23 cellular contexts compared by ENCODE assay signal in the genomic region with DNA sequence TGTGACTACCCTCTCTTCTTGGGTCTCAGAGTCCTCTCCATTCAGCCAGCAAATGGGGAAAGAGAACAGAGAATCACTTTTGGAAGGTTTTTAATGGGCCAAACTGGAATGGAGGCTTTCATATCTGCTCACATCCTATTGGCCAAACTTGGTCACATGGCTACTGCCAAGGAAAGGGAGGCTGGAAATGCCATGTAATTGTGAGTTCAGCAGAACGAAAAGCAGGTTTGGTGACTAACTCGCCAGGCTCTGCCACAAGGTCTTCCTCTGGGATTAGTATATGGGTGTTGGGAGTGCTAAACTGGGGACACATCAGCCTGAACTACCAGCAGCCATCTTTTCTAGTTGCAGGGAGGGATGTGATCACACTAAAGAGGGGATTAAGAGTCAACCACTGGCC. TPM values are rescaled to one million over a fixed set of nuclear protein-coding genes. Genes with fewer than 3 reads are reported as not detected.
"Had no signal": no experiment of that assay in that cellular context is flagged by ENCODE, and none has a peak within 500 bp of the region (broad histone marks: within the 10 kb centered on the region; RNA-seq: fewer than 3 reads in every experiment).

No MANE protein-coding gene starts in this region.

- H3K4me3 ChIP-seq: cardiac muscle cell, dorsolateral prefrontal cortex, lung, spleen, thoracic aorta, upper lobe of right lung had no signal

- H3K27me3 ChIP-seq: cardiac muscle cell had no signal

- H3K27ac ChIP-seq: cardiac muscle cell, dorsolateral prefrontal cortex, spleen, thoracic aorta, upper lobe of right lung, WERI-Rb-1 had no signal

- H3K9me3 ChIP-seq: spleen, thoracic aorta, upper lobe of right lung had no signal

- FAIRE-seq: frontal cortex, keratinocyte had no signal

- DNase-seq: activated CD4-positive, alpha-beta memory T cell treated with anti-CD3 and anti-CD28 coated beads for 36 hours; activated CD4-positive, alpha-beta T cell treated with anti-CD3 and anti-CD28 coated beads for 36 hours; activated gamma-delta T cell treated with Interleukin-2 at 50 U/mL for 16 hours; activated T-cell treated with anti-CD3 and anti-CD28 coated beads for 4 hours; dorsolateral prefrontal cortex; midbrain; nephron progenitor cell; nucleus accumbens; posterior cingulate gyrus; stimulated activated CD4-positive, alpha-beta T cell treated with anti-CD3 and anti-CD28 coated beads, Interleukin-4, amount 100 ng/mL, for 4 hours; upper lobe of right lung; WERI-Rb-1 had no signal

- H3K36me3 ChIP-seq: cardiac muscle cell, spleen, thoracic aorta, upper lobe of right lung had no signal

- ATAC-seq: activated CD4-positive, alpha-beta T cell treated with anti-CD3 and anti-CD28 coated beads for 36 hours; activated naive CD4-positive, alpha-beta T cell treated with anti-CD3 and anti-CD28 coated beads, Interleukin-2, amount 50 U/mL, for 72 hours; left lobe of liver; stimulated activated memory B cell treated with anti-CD40 and anti-IgM and Interleukin-4, amounts not matched to agents 10 μg/mL and 1 μg/mL and 100 μg/mL, for 72 hours; upper lobe of right lung had no signal

RNA-seq across cellular contexts. Expression of a gene that starts 19.2 kb away (rescaled TPM):
- total RNA-seq: activated CD4-positive, alpha-beta memory T cell treated with anti-CD3 and anti-CD28 coated beads for 36 hours; activated CD4-positive, alpha-beta T cell treated with anti-CD3 and anti-CD28 coated beads for 36 hours; activated naive CD4-positive, alpha-beta T cell treated with anti-CD3 and anti-CD28 coated beads, Interleukin-2, amount 50 U/mL, for 72 hours; activated T-helper 1 cell treated with anti-CD3 and anti-CD28 coated beads, Interleukin-12 subunit alpha, Interleukin-12 subunit beta, Interleukin-2, Interleukin-4 antibody, amounts not matched to agents 30 ng/mL and 10 ng/mL and 1 ng/mL, durations not matched to agents 14 hours and 24 hours and 36 hours; cardiac muscle cell; frontal cortex; left lobe of liver; renal cortical epithelial cell; spleen had no signal
- polyA plus RNA-seq: keratinocyte, spleen had no signal
